13 cellular contexts compared by ENCODE assay signal in genomic region chr3:127484601-127485388, GRCh38.
A peak's percentile ranks its signal among the peaks of the same experiment; 100 is the strongest.
DNase-seq lines count a peak whose midpoint lies in the region; ATAC-seq, FAIRE-seq and TF ChIP-seq lines count a peak whose summit lies in the region.
"Had no signal": no experiment of that assay in that cellular context is flagged by ENCODE, and none has a peak within 500 bp of the region (broad histone marks: within the 10 kb centered on the region; RNA-seq: fewer than 3 reads in every experiment).

No MANE protein-coding gene starts in this region.

- dilution Hi-C loops in mammary epithelial cell (cut with HindIII; ENCODE audit: low sequenced_read_pairs) = no loop called here

- CTCF ChIA-PET in mammary epithelial cell (lab: Charles Lee; ENCODE audit: low non-redundant PET) = no interaction called here

- intact Hi-C loops in mammary epithelial cell (cut with micrococcal nuclease) = no loop called here
- intact Hi-C loops in thyroid gland (cut with DNase I) = no loop called here

- TF ChIP-seq POLR2A in thyroid gland (IDR thresholded peaks at IDR 0.05) = no peak

- peak overlapping the region; percentile 37 for H3K4me3 Mint-ChIP-seq in stimulated activated effector memory CD8-positive, alpha-beta T cell treated with anti-CD3 and anti-CD28 coated beads, Interleukin-12 subunit alpha, Interleukin-12 subunit beta, amount 100 ng/mL, for 72 hours

- in situ Hi-C loops in mammary epithelial cell (cut with MboI; ENCODE audit: low sequenced_read_pairs in 2 of 2) = no loop called here

- H3K4me1 Mint-ChIP-seq in stimulated activated effector memory CD8-positive, alpha-beta T cell treated with anti-CD3 and anti-CD28 coated beads, Interleukin-12 subunit alpha, Interleukin-12 subunit beta, amount 100 ng/mL, for 72 hours = peaks cover 29% of the 10 kb centered on the region

- FAIRE-seq in small intestine (lab: Jason Lieb, UNC) = no peak

- H3K27me3 ChIP-seq in mammary epithelial cell (ENCODE audit: insufficient read depth, low read length) = no peaks in the 10 kb centered on the region
- no peaks in the 10 kb centered on the region for H3K27me3 ChIP-seq in small intestine (ENCODE audit: control insufficient read depth in 2 of 2, insufficient read depth in 2 of 2, low read length in 2 of 2)
- H3K27me3 ChIP-seq in thyroid gland = no peaks in the 10 kb centered on the region
- H3K27me3 ChIP-seq: brain microvascular endothelial cell, ovary had no signal

- H3K27ac ChIP-seq in mammary epithelial cell (ENCODE audit: insufficient read depth, low read depth, low read length) (no peak overlapping the region), small intestine (ENCODE audit: low read depth in 1 of 2, low read length in 1 of 2) (no peak overlapping the region), thyroid gland (no peak overlapping the region)
- H3K27ac ChIP-seq: brain microvascular endothelial cell, SK-N-MC had no signal

- peak in 1 of 2 donors; percentile 46 for DNase-seq in activated naive CD4-positive, alpha-beta T cell treated with anti-CD3 and anti-CD28 coated beads, Interleukin-2, amount 50 U/mL, for 72 hours (ENCODE audit: low spot score in 2 of 2)
- no peak for DNase-seq in activated naive CD4-positive, alpha-beta T cell treated with Interleukin-2 at 50 U/mL for 16 hours
- DNase-seq in LHCN-M2 (ENCODE audit: low read depth) (peak; percentile 3), mammary epithelial cell (peak; percentile 16), small intestine (no peak), kidney glomerular epithelial cell (lab: John Stamatoyannopoulos, UW) (no peak), thyroid gland (no peak)
- DNase-seq in stimulated activated effector memory CD8-positive, alpha-beta T cell treated with anti-CD3 and anti-CD28 coated beads, Interleukin-12 subunit alpha, Interleukin-12 subunit beta, amount 100 ng/mL, for 72 hours (ENCODE audit: low spot score in 2 of 2) = peak in 1 of 2 donors; percentile 70
- DNase-seq: AML-193, brain microvascular endothelial cell, NCI-H510A treated with DMSO at 0.1 percent for 48 hours had no signal

- H3K36me3 ChIP-seq in mammary epithelial cell (ENCODE audit: insufficient read depth, low read length) = no peaks in the 10 kb centered on the region
- H3K36me3 ChIP-seq in small intestine (ENCODE audit: control insufficient read depth in 2 of 2, insufficient read depth in 2 of 2, low read length in 2 of 2) = no peaks in the 10 kb centered on the region
- no peaks in the 10 kb centered on the region for H3K36me3 ChIP-seq in thyroid gland
- H3K36me3 ChIP-seq: brain microvascular endothelial cell, ovary had no signal

- peak; percentile 75 to 89 for ATAC-seq in activated naive CD4-positive, alpha-beta T cell treated with anti-CD3 and anti-CD28 coated beads, Interleukin-2, amount 50 U/mL, for 72 hours
- peak; percentile 89 for ATAC-seq in stimulated activated effector memory CD8-positive, alpha-beta T cell treated with anti-CD3 and anti-CD28 coated beads, Interleukin-12 subunit alpha, Interleukin-12 subunit beta, amount 100 ng/mL, for 72 hours

- no peaks in the 10 kb centered on the region for H3K79me2 ChIP-seq in mammary epithelial cell (ENCODE audit: insufficient read depth, low read length)

- no peaks in the 10 kb centered on the region for H3K9me3 ChIP-seq in mammary epithelial cell (replicated peaks; ENCODE audit: insufficient read depth, low read length)
- no peaks in the 10 kb centered on the region for H3K9me3 ChIP-seq in small intestine (ENCODE audit: control insufficient read depth, low read depth)
- H3K9me3 ChIP-seq in thyroid gland = no peaks in the 10 kb centered on the region
- H3K9me3 ChIP-seq: ovary had no signal

- no peak overlapping the region for H3K9ac ChIP-seq in mammary epithelial cell (ENCODE audit: insufficient read depth, low read length)

- H2AFZ ChIP-seq in mammary epithelial cell (ENCODE audit: low read depth, low read length) = no peak overlapping the region

- WGBS in mammary epithelial cell (ENCODE audit: low coverage, missing lambda C conversion rate) = 30% methylated on average over 9 of the region's 9 CpGs
- 56 to 67% (median 62%) methylated on average over 9 of the region's 9 CpGs for WGBS in small intestine, 3 donors
- 62 to 77% methylated on average over 9 of the region's 9 CpGs for WGBS in thyroid gland, 2 donors

- H4K20me1 ChIP-seq in mammary epithelial cell (ENCODE audit: insufficient read depth, low read length) = no peaks in the 10 kb centered on the region

- no peaks in the 10 kb centered on the region for H3K36me3 Mint-ChIP-seq in activated naive CD4-positive, alpha-beta T cell treated with anti-CD3 and anti-CD28 coated beads, Interleukin-2, amount 50 U/mL, for 72 hours
- peaks cover 7% of the 10 kb centered on the region for H3K36me3 Mint-ChIP-seq in stimulated activated effector memory CD8-positive, alpha-beta T cell treated with anti-CD3 and anti-CD28 coated beads, Interleukin-12 subunit alpha, Interleukin-12 subunit beta, amount 100 ng/mL, for 72 hours

- H3K27ac Mint-ChIP-seq in activated naive CD4-positive, alpha-beta T cell treated with anti-CD3 and anti-CD28 coated beads, Interleukin-2, amount 50 U/mL, for 72 hours = peak overlapping the region; percentile 51 to 85
- H3K27ac Mint-ChIP-seq in stimulated activated effector memory CD8-positive, alpha-beta T cell treated with anti-CD3 and anti-CD28 coated beads, Interleukin-12 subunit alpha, Interleukin-12 subunit beta, amount 100 ng/mL, for 72 hours = no peak overlapping the region

- TF ChIP-seq CTCF in mammary epithelial cell (conservative IDR thresholded peaks at IDR 0.05 in 1 of 2, IDR thresholded peaks at IDR 0.05 in 1 of 2; ENCODE audit: extremely low read depth in 1 of 2, insufficient read depth in 1 of 2, low read depth in 1 of 2, low read length in 2 of 2) = no peak
- TF ChIP-seq CTCF in thyroid gland (IDR thresholded peaks at IDR 0.05) = no peak

- H3K4me1 ChIP-seq in mammary epithelial cell (ENCODE audit: insufficient read depth, low read length) (no peaks in the 10 kb centered on the region), small intestine (ENCODE audit: control insufficient read depth in 2 of 2, insufficient read depth in 1 of 2, low read depth in 1 of 2, low read length in 1 of 2) (no peaks in the 10 kb centered on the region), thyroid gland (no peaks in the 10 kb centered on the region)

- H3K9me3 Mint-ChIP-seq in activated naive CD4-positive, alpha-beta T cell treated with anti-CD3 and anti-CD28 coated beads, Interleukin-2, amount 50 U/mL, for 72 hours = no peaks in the 10 kb centered on the region
- no peaks in the 10 kb centered on the region for H3K9me3 Mint-ChIP-seq in stimulated activated effector memory CD8-positive, alpha-beta T cell treated with anti-CD3 and anti-CD28 coated beads, Interleukin-12 subunit alpha, Interleukin-12 subunit beta, amount 100 ng/mL, for 72 hours

- H3K4me2 ChIP-seq in mammary epithelial cell (ENCODE audit: insufficient read depth, low read depth, low read length) = no peak overlapping the region

- no TSS peak for BruUV-seq in mammary epithelial cell (replicated peaks; lab: Mats Ljungman, UMichigan)

- H3K4me3 ChIP-seq in mammary epithelial cell (replicated peaks in 1 of 3; ENCODE audit: insufficient read depth in 1 of 3, low read depth in 2 of 3, low read length in 3 of 3) (no peak overlapping the region), small intestine (ENCODE audit: low read depth in 1 of 2, low read length in 2 of 2) (no peak overlapping the region), thyroid gland (replicated peaks in 1 of 3) (no peak overlapping the region)
- H3K4me3 ChIP-seq: ovary, SK-N-MC had no signal

Comparison
In these comparisons a context has a peak if more than half of its experiments do, and no peak if none do; other contexts are left out.
1. DNase-seq: peak in LHCN-M2 (single experiment) and mammary epithelial cell (single experiment); none in activated naive CD4-positive, alpha-beta T cell treated with Interleukin-2 at 50 U/mL for 16 hours (single experiment), small intestine (single experiment), kidney glomerular epithelial cell (single experiment) and thyroid gland (0 of 2).